Comparison of ENCODE assay signal across 15 cellular contexts in genomic region chr2:112006076-112006410, GRCh38. TPM values are rescaled to one million over a fixed set of nuclear protein-coding genes. Genes with fewer than 3 reads are reported as not detected.
A peak's percentile ranks its signal among the peaks of the same experiment; 100 is the strongest.
DNase-seq lines count a peak whose midpoint lies in the region; ATAC-seq, FAIRE-seq and TF ChIP-seq lines count a peak whose summit lies in the region.
"Had no signal": no experiment of that assay in that cellular context is flagged by ENCODE, and none has a peak within 500 bp of the region (broad histone marks: within the 10 kb centered on the region; RNA-seq: fewer than 3 reads in every experiment).

No MANE protein-coding gene starts in this region.

- H3K4me3 ChIP-seq in right lobe of liver (no peak overlapping the region), HepG2 (replicated peaks in 1 of 3; ENCODE audit: insufficient read depth in 1 of 3, low read depth in 2 of 3, low read length in 3 of 3) (no peak overlapping the region), upper lobe of right lung (no peak overlapping the region), GM23338 (no peak overlapping the region)
- H3K4me3 ChIP-seq: A549, cardiac muscle cell, psoas muscle had no signal

- no peak overlapping the region for H3K27ac ChIP-seq in right lobe of liver
- no peak overlapping the region for H3K27ac ChIP-seq in HepG2 (ENCODE audit: extremely low read length, insufficient read depth, low read length)
- H3K27ac ChIP-seq in upper lobe of right lung: no peak overlapping the region
- H3K27ac ChIP-seq in GM23338 (ENCODE audit: low read depth): no peak overlapping the region
- H3K27ac ChIP-seq: A549, cardiac muscle cell, psoas muscle had no signal

- H3K9me3 Mint-ChIP-seq in GM23338: no peaks in the 10 kb centered on the region
- H3K9me3 Mint-ChIP-seq in activated naive CD8-positive, alpha-beta T cell treated with anti-CD3 and anti-CD28 coated beads, Interleukin-2, amount 50 U/mL, for 24 hours: no peaks in the 10 kb centered on the region
- H3K9me3 Mint-ChIP-seq: activated T-cell treated with anti-CD3 and anti-CD28 coated beads, Interleukin-2, amount 50 U/mL, for 4 hours; IgD-negative memory B cell had no signal

- CTCF ChIA-PET in HepG2 (lab: Yijun Ruan, JAX; ENCODE audit: low intra/inter-chr PET ratio, low total read pairs): no interaction called here

- no peaks in the 10 kb centered on the region for H3K4me1 Mint-ChIP-seq in GM23338
- peaks cover 10% of the 10 kb centered on the region for H3K4me1 Mint-ChIP-seq in activated naive CD8-positive, alpha-beta T cell treated with anti-CD3 and anti-CD28 coated beads, Interleukin-2, amount 50 U/mL, for 24 hours

- DNase-seq in right lobe of liver (no peak), HepG2 (ENCODE audit: low spot score) (no peak), SK-MEL-5 (ENCODE audit: low read depth, low spot score) (peak; percentile 30), fibroblast of the conjunctiva (ENCODE audit: low read depth) (peak; percentile 13), upper lobe of right lung (no peak), GM23338 (ENCODE audit: low spot score) (no peak)
- DNase-seq in activated naive CD8-positive, alpha-beta T cell treated with anti-CD3 and anti-CD28 coated beads, Interleukin-2, amount 50 U/mL, for 24 hours: no peak
- DNase-seq: activated T-cell treated with anti-CD3 and anti-CD28 coated beads, Interleukin-2, amount 50 U/mL, for 4 hours; psoas muscle; Right ventricle myocardium superior; substantia nigra had no signal

- no peak for TF ChIP-seq CTCF in right lobe of liver (IDR thresholded peaks at IDR 0.05)
- no peak for TF ChIP-seq CTCF in HepG2 (CRISPR knock-in tag; IDR thresholded peaks at IDR 0.05)
- no peak for TF ChIP-seq CTCF in upper lobe of right lung (IDR thresholded peaks at IDR 0.05)
- TF ChIP-seq CTCF in GM23338 (conservative IDR thresholded peaks at IDR 0.05; ENCODE audit: low read depth in 2 of 2): no peak

- H3K9me2 ChIP-seq in GM23338 (ENCODE audit: insufficient read depth): no peaks in the 10 kb centered on the region

- peaks cover 3% of the 10 kb centered on the region for H3K27me3 Mint-ChIP-seq in GM23338 (ENCODE audit: insufficient read depth, low read depth, poor library complexity)
- no peaks in the 10 kb centered on the region for H3K27me3 Mint-ChIP-seq in activated naive CD8-positive, alpha-beta T cell treated with anti-CD3 and anti-CD28 coated beads, Interleukin-2, amount 50 U/mL, for 24 hours
- H3K27me3 Mint-ChIP-seq: IgD-negative memory B cell had no signal

- WGBS in right lobe of liver (ENCODE audit: insufficient coverage, low coverage, low lambda C conversion rate, missing lambda C conversion rate): 53% methylated on average over 4 of the region's 4 CpGs
- WGBS in HepG2 (ENCODE audit: low lambda C conversion rate): 97% methylated on average over 4 of the region's 4 CpGs

- ATAC-seq in right lobe of liver: peak in 3 of 4 donors; percentile 24 to 30 (median 26)
- no peak for ATAC-seq in HepG2
- ATAC-seq in upper lobe of right lung: peak; percentile 37
- ATAC-seq in GM23338: no peak
- ATAC-seq in activated naive CD8-positive, alpha-beta T cell treated with anti-CD3 and anti-CD28 coated beads, Interleukin-2, amount 50 U/mL, for 24 hours: no peak
- ATAC-seq in SK-N-SH treated with all-trans-retinoic acid at 6 μM for 48 hours: no peak
- ATAC-seq: A549; activated T-cell treated with anti-CD3 and anti-CD28 coated beads, Interleukin-2, amount 50 U/mL, for 4 hours had no signal

- H3K4me1 ChIP-seq in right lobe of liver (no peaks in the 10 kb centered on the region), HepG2 (ENCODE audit: insufficient read depth, low read length) (no peaks in the 10 kb centered on the region), upper lobe of right lung (no peaks in the 10 kb centered on the region), GM23338 (ENCODE audit: insufficient read depth) (no peaks in the 10 kb centered on the region)
- H3K4me1 ChIP-seq: A549, psoas muscle had no signal

- H3K4me2 ChIP-seq in HepG2 (ENCODE audit: low read depth, low read length) (no peak overlapping the region), GM23338 (no peak overlapping the region)
- H3K4me2 ChIP-seq: A549 had no signal

- no peaks in the 10 kb centered on the region for H4K20me1 ChIP-seq in HepG2 (ENCODE audit: insufficient read depth, low read length)
- H4K20me1 ChIP-seq in GM23338 (replicated peaks; ENCODE audit: insufficient read depth): no peaks in the 10 kb centered on the region; the same call in 1 of the 2 replicates

- H3K27me3 ChIP-seq in right lobe of liver: no peaks in the 10 kb centered on the region
- H3K27me3 ChIP-seq in HepG2 (ENCODE audit: control insufficient read depth in 1 of 2, insufficient read depth in 2 of 2, low read length in 2 of 2): no peaks in the 10 kb centered on the region
- H3K27me3 ChIP-seq in upper lobe of right lung: no peaks in the 10 kb centered on the region
- H3K27me3 ChIP-seq in GM23338 (ENCODE audit: insufficient read depth): no peaks in the 10 kb centered on the region
- H3K27me3 ChIP-seq: cardiac muscle cell had no signal

- H3K79me2 ChIP-seq in HepG2 (ENCODE audit: insufficient read depth, low read length) (no peaks in the 10 kb centered on the region), GM23338 (replicated peaks; ENCODE audit: insufficient read depth) (no peaks in the 10 kb centered on the region)

- intact Hi-C loops in right lobe of liver (cut with DNase I) (no loop called here), HepG2 (cut with micrococcal nuclease; ENCODE audit: unreplicated experiment) (no loop called here), upper lobe of right lung (cut with DNase I) (no loop called here)

- H3K36me3 ChIP-seq in right lobe of liver (peaks cover 0 to 56% (median 9%) of the 10 kb centered on the region in 4 donors), HepG2 (replicated peaks in 1 of 2; ENCODE audit: control insufficient read depth in 1 of 2, insufficient read depth in 2 of 2, low read length in 2 of 2) (peaks cover 24 to 71% of the 10 kb centered on the region in 2 experiments), upper lobe of right lung (peaks cover 37% of the 10 kb centered on the region), GM23338 (ENCODE audit: insufficient read depth) (no peaks in the 10 kb centered on the region; the same call in 1 of the 2 replicates)

- no TSS peak for BruUV-seq in HepG2 (replicated peaks; lab: Mats Ljungman, UMichigan)

- no peaks in the 10 kb centered on the region for H3K9me3 ChIP-seq in right lobe of liver
- no peaks in the 10 kb centered on the region for H3K9me3 ChIP-seq in HepG2 (ENCODE audit: low read length)
- no peaks in the 10 kb centered on the region for H3K9me3 ChIP-seq in upper lobe of right lung
- H3K9me3 ChIP-seq: A549, psoas muscle had no signal

- H3K4me3 Mint-ChIP-seq in GM23338: no peak overlapping the region
- no peak overlapping the region for H3K4me3 Mint-ChIP-seq in activated naive CD8-positive, alpha-beta T cell treated with anti-CD3 and anti-CD28 coated beads, Interleukin-2, amount 50 U/mL, for 24 hours
- H3K4me3 Mint-ChIP-seq: activated T-cell treated with anti-CD3 and anti-CD28 coated beads, Interleukin-2, amount 50 U/mL, for 4 hours had no signal

- H2AFZ ChIP-seq in HepG2 (ENCODE audit: low read length) (no peak overlapping the region), GM23338 (no peak overlapping the region)

- no peaks in the 10 kb centered on the region; the same call in 2 of the 3 replicates for H3K36me3 Mint-ChIP-seq in GM23338 (ENCODE audit: low read depth)
- no peaks in the 10 kb centered on the region for H3K36me3 Mint-ChIP-seq in activated naive CD8-positive, alpha-beta T cell treated with anti-CD3 and anti-CD28 coated beads, Interleukin-2, amount 50 U/mL, for 24 hours (ENCODE audit: low read depth)
- H3K36me3 Mint-ChIP-seq: IgD-negative memory B cell had no signal

- TF ChIP-seq POLR2A in right lobe of liver (IDR thresholded peaks at IDR 0.05) (no peak), HepG2 (IDR thresholded peaks at IDR 0.05; ENCODE audit: insufficient read depth in 1 of 2, low read depth in 2 of 2, low read length in 2 of 2) (no peak)

- TF ChIP-seq EP300 in HepG2 (IDR thresholded peaks at IDR 0.05; ENCODE audit: low read depth in 2 of 2, low read length in 2 of 2): no peak
- no peak for TF ChIP-seq EP300 in HepG2 (CRISPR knock-in tag; IDR thresholded peaks at IDR 0.05; ENCODE audit: borderline replicate concordance)

- no peak for FAIRE-seq in HepG2 (lab: Jason Lieb, UNC)
- FAIRE-seq: A549 had no signal

- in situ Hi-C loops in HepG2 (cut with HindIII; ENCODE audit: extremely low pct_ligation_motif_present, low pct_unique_long_range_greater_than_20kb): no loop called here
- in situ Hi-C loops in SK-MEL-5 (cut with HindIII; ENCODE audit: low pct_unique_long_range_greater_than_20kb, low sequenced_read_pairs): no loop called here

- POLR2A ChIA-PET in HepG2 (lab: Yijun Ruan, JAX): no interaction called here

- no peak overlapping the region for H3K9ac ChIP-seq in HepG2 (ENCODE audit: insufficient read depth, low read depth, low read length)

- no peaks in the 10 kb centered on the region for H3F3A ChIP-seq in GM23338 (replicated peaks; ENCODE audit: low read depth)

- no peak for TF ChIP-seq RAD21 in HepG2 (CRISPR knock-in tag; IDR thresholded peaks at IDR 0.05)

- H3K27ac Mint-ChIP-seq in GM23338: no peak overlapping the region
- H3K27ac Mint-ChIP-seq in activated naive CD8-positive, alpha-beta T cell treated with anti-CD3 and anti-CD28 coated beads, Interleukin-2, amount 50 U/mL, for 24 hours: no peak overlapping the region
- H3K27ac Mint-ChIP-seq: IgD-negative memory B cell had no signal

RNA-seq across cellular contexts. Expression of gene TMEM87B, which starts 49.0 kb away (rescaled TPM):
- 10 to 100 TPM in 3 of 6 experiments, 1 to 10 TPM in 3; 5.4 to 18.0 (median 8.8) TPM for total RNA-seq in right lobe of liver
- 9.9 and 15.1 TPM in 2 replicates for total RNA-seq in HepG2 (2016; rRNA removed; fragmentation: Illumina TruSeq; extraction: Trizol)
- total RNA-seq in HepG2 (2016; cell fraction: cytosol; rRNA removed; fragmentation: Illumina TruSeq; extraction: Trizol; ENCODE audit: low read depth): 8.3 and 8.9 TPM in 2 replicates
- total RNA-seq in HepG2 (2016; cell fraction: insoluble cytoplasmic fraction; rRNA removed; fragmentation: Illumina TruSeq; extraction: Trizol): 9.2 and 15.1 TPM in 2 replicates
- total RNA-seq in HepG2 (2016; cell fraction: membrane; rRNA removed; fragmentation: Illumina TruSeq; extraction: Trizol): 6.2 and 6.3 TPM in 2 replicates
- total RNA-seq in HepG2 (2016; cell fraction: nucleus; rRNA removed; fragmentation: Illumina TruSeq; extraction: Trizol): 24.1 and 32.0 TPM in 2 replicates
- polyA plus RNA-seq in HepG2 (2011; rRNA removed): 13.0 and 16.2 TPM in 2 replicates
- 5.4 and 9.6 TPM in 2 replicates for polyA plus RNA-seq in HepG2 (2011; cell fraction: cytosol; rRNA removed)
- 17.3 TPM in 2 replicates for polyA plus RNA-seq in HepG2 (2011; cell fraction: nucleus; rRNA removed)
- polyA plus RNA-seq in HepG2 (2012): 16.5 and 25.6 TPM in 2 replicates
- polyA plus RNA-seq in HepG2 (2016; cell fraction: cytosol; fragmentation: Illumina TruSeq; extraction: Trizol; ENCODE audit: low read depth): 0.47 and 0.84 TPM in 2 replicates
- polyA plus RNA-seq in HepG2 (2016; cell fraction: insoluble cytoplasmic fraction; fragmentation: Illumina TruSeq; extraction: Trizol; ENCODE audit: low read depth): 7.1 and 8.1 TPM in 2 replicates
- polyA plus RNA-seq in HepG2 (2016; cell fraction: membrane; fragmentation: Illumina TruSeq; extraction: Trizol; ENCODE audit: low read depth): 1.6 and 2.5 TPM in 2 replicates
- polyA plus RNA-seq in HepG2 (2016; cell fraction: nucleus; fragmentation: Illumina TruSeq; extraction: Trizol; ENCODE audit: insufficient read depth, low read depth): 33.9 and 34.2 TPM in 2 replicates
- polyA minus RNA-seq in HepG2 (2011; rRNA and poly(A)+ RNA removed; ENCODE audit: low replicate concordance): 2.3 and 9.3 TPM in 2 replicates
- 21.9 and 33.0 TPM in 2 replicates for polyA minus RNA-seq in HepG2 (2011; cell fraction: cytosol; rRNA and poly(A)+ RNA removed)
- 24.2 and 24.7 TPM in 2 replicates for polyA minus RNA-seq in HepG2 (2011; cell fraction: nucleus; rRNA and poly(A)+ RNA removed)
- 27.4 and 29.8 TPM in 2 replicates for total RNA-seq in SK-MEL-5 (2014; rRNA removed; shearing (Covaris generic))
- 18.2 and 23.3 TPM in 2 replicates for polyA plus RNA-seq in SK-MEL-5 (2015; cell fraction: cytosol; rRNA removed)
- 34.0 and 38.9 TPM in 2 replicates for polyA plus RNA-seq in SK-MEL-5 (2015; cell fraction: nucleus; rRNA removed)
- total RNA-seq in upper lobe of right lung: 28.0 TPM
- 15.4 and 25.0 TPM in 2 replicates for total RNA-seq in GM23338 (2014; rRNA removed; shearing (Covaris generic))
- 5.1 and 7.0 TPM in 2 replicates for polyA plus RNA-seq in GM23338 (2016; fragmentation: Nextera tagmentation; extraction: Ambion mirVana)

Comparison
In these comparisons a context has a peak if more than half of its experiments do, and no peak if none do; other contexts are left out.
1. ATAC-seq: peak in right lobe of liver (3 of 4) and upper lobe of right lung (single experiment); none in HepG2 (single experiment), GM23338 (single experiment), activated naive CD8-positive, alpha-beta T cell treated with anti-CD3 and anti-CD28 coated beads, Interleukin-2, amount 50 U/mL, for 24 hours (single experiment) and SK-N-SH treated with all-trans-retinoic acid at 6 μM for 48 hours (single experiment).
2. DNase-seq: peak in SK-MEL-5 (single experiment) and fibroblast of the conjunctiva (single experiment); none in right lobe of liver (0 of 3), HepG2 (single experiment), upper lobe of right lung (single experiment), GM23338 (single experiment) and activated naive CD8-positive, alpha-beta T cell treated with anti-CD3 and anti-CD28 coated beads, Interleukin-2, amount 50 U/mL, for 24 hours (single experiment).